1 cellular context compared by ENCODE assay signal in genomic region chr1:61133048-61134019, GRCh38.
TF ChIP-seq lines count a peak whose summit lies in the region.

No MANE protein-coding gene starts in this region.

TF ChIP-seq in HEK293, 187 proteins besides CTCF, POLR2A, EP300 and RAD21 (continued from another document):
- TF ChIP-seq ZNF776 (tag by site-specific recombination; IDR thresholded peaks at IDR 0.05; ENCODE audit: borderline replicate concordance) = no peak
- TF ChIP-seq ZNF324 (tag by site-specific recombination; IDR thresholded peaks at IDR 0.05) = no peak
- TF ChIP-seq ZNF664 (tag by site-specific recombination; IDR thresholded peaks at IDR 0.05) = no peak
